In the genomic region with DNA sequence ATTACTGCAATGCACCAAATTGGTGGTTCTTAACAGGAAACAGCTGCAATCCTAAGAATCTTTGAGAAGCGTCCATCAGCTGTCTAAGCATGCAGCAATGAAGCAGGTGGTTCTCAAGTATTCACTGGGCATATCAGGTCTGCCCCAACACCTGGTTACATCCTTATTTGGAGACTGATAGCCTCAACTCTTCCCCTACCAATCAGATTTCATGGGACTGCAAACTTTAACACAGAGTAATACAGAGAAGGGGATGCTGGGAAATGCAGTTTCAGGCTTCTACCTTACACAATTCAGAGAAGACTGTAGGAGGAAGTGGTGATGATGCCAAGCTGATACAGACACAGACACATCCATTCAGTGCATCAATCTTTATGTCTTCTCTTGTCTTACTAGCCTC, we compare ENCODE assay signal across 9 cellular contexts.
DNase-seq lines count a peak whose midpoint lies in the region; ATAC-seq, FAIRE-seq and TF ChIP-seq lines count a peak whose summit lies in the region.
"Had no signal": no experiment of that assay in that cellular context is flagged by ENCODE, and none has a peak within 500 bp of the region (broad histone marks: within the 10 kb centered on the region; RNA-seq: fewer than 3 reads in every experiment).

No MANE protein-coding gene starts in this region.

- H3K4me3 Mint-ChIP-seq in activated CD4-positive, alpha-beta T cell treated with anti-CD3 and anti-CD28 coated beads for 36 hours = no peak overlapping the region
- H3K4me3 Mint-ChIP-seq in stimulated activated effector memory CD8-positive, alpha-beta T cell treated with anti-CD3 and anti-CD28 coated beads, Interleukin-12 subunit alpha, Interleukin-12 subunit beta, amount 100 ng/mL, for 72 hours = no peak overlapping the region
- H3K4me3 Mint-ChIP-seq in HFFc6 = no peak overlapping the region
- H3K4me3 Mint-ChIP-seq: T-helper 1 cell treated with Interleukin-12 subunit alpha and Interleukin-12 subunit beta and Interleukin-4 antibody, amounts not matched to agents 30 μg/mL and 1 μg/mL, for 36 hours had no signal

- FAIRE-seq in RCC 7860 (lab: Jason Lieb, UNC) = no peak

- peaks cover 6% of the 10 kb centered on the region for H3K27me3 Mint-ChIP-seq in activated CD4-positive, alpha-beta T cell treated with anti-CD3 and anti-CD28 coated beads for 36 hours
- H3K27me3 Mint-ChIP-seq in HFFc6 (ENCODE audit: insufficient read depth) = peaks cover 12% of the 10 kb centered on the region

- no peak for TF ChIP-seq CTCF in HFFc6 (IDR thresholded peaks at IDR 0.05)

- DNase-seq in activated CD4-positive, alpha-beta T cell treated with anti-CD3 and anti-CD28 coated beads for 36 hours = no peak
- no peak for DNase-seq in activated CD4-positive, alpha-beta T cell treated with anti-CD3 and anti-CD28 coated beads for 1 hour
- DNase-seq in NOMO-1 treated with DMSO at 0.1 percent for 48 hours (lab: John Stamatoyannopoulos, UW; ENCODE audit: unreplicated experiment) = peak; percentile 68
- DNase-seq in stimulated activated effector memory CD8-positive, alpha-beta T cell treated with anti-CD3 and anti-CD28 coated beads, Interleukin-12 subunit alpha, Interleukin-12 subunit beta, amount 100 ng/mL, for 72 hours (ENCODE audit: low spot score in 2 of 2) = no peak
- no peak for DNase-seq in HFFc6
- no peak for DNase-seq in RCC 7860 (ENCODE audit: low spot score)
- DNase-seq in HEK293T (ENCODE audit: extremely low spot score) = no peak

- ATAC-seq in activated CD4-positive, alpha-beta T cell treated with anti-CD3 and anti-CD28 coated beads for 36 hours = peak; percentile 78
- peak; percentile 52 for ATAC-seq in HG02798 (IDR thresholded peaks at IDR 0.05; ENCODE audit: poor library complexity, unreplicated experiment)
- ATAC-seq in stimulated activated effector memory CD8-positive, alpha-beta T cell treated with anti-CD3 and anti-CD28 coated beads, Interleukin-12 subunit alpha, Interleukin-12 subunit beta, amount 100 ng/mL, for 72 hours = peak; percentile 76

- H3K36me3 Mint-ChIP-seq in activated CD4-positive, alpha-beta T cell treated with anti-CD3 and anti-CD28 coated beads for 36 hours (ENCODE audit: low read depth) = peaks cover 4% of the 10 kb centered on the region
- H3K36me3 Mint-ChIP-seq in stimulated activated effector memory CD8-positive, alpha-beta T cell treated with anti-CD3 and anti-CD28 coated beads, Interleukin-12 subunit alpha, Interleukin-12 subunit beta, amount 100 ng/mL, for 72 hours = no peaks in the 10 kb centered on the region
- peaks cover 6% of the 10 kb centered on the region for H3K36me3 Mint-ChIP-seq in HFFc6 (ENCODE audit: low read depth)

- intact Hi-C loops in activated CD4-positive, alpha-beta T cell treated with anti-CD3 and anti-CD28 coated beads for 36 hours (cut with DNase I, micrococcal nuclease) = no loop called here

- POLR2A ChIA-PET in activated CD4-positive, alpha-beta T cell treated with anti-CD3 and anti-CD28 coated beads for 36 hours (lab: Charles Lee) = no interaction called here
- POLR2A ChIA-PET in HEK293T (lab: Yijun Ruan, JAX) = no interaction called here

- peaks cover 4% of the 10 kb centered on the region for H3K9me3 Mint-ChIP-seq in activated CD4-positive, alpha-beta T cell treated with anti-CD3 and anti-CD28 coated beads for 36 hours (ENCODE audit: low read depth)
- H3K9me3 Mint-ChIP-seq in stimulated activated effector memory CD8-positive, alpha-beta T cell treated with anti-CD3 and anti-CD28 coated beads, Interleukin-12 subunit alpha, Interleukin-12 subunit beta, amount 100 ng/mL, for 72 hours = peaks cover 5% of the 10 kb centered on the region
- peaks cover 5% of the 10 kb centered on the region; the same call in 1 of the 2 replicates for H3K9me3 Mint-ChIP-seq in HFFc6

- CTCF ChIA-PET in activated CD4-positive, alpha-beta T cell treated with anti-CD3 and anti-CD28 coated beads for 36 hours (lab: Charles Lee) = interaction anchor here (0.8 kb wide), 1 partner anchor 56 kb away, joined by 4 read pairs; no protein-coding TSS in a partner anchor
- CTCF ChIA-PET in HEK293T (lab: Yijun Ruan, JAX) = no interaction called here

- peaks cover 10% of the 10 kb centered on the region for H3K4me1 Mint-ChIP-seq in activated CD4-positive, alpha-beta T cell treated with anti-CD3 and anti-CD28 coated beads for 36 hours
- H3K4me1 Mint-ChIP-seq in stimulated activated effector memory CD8-positive, alpha-beta T cell treated with anti-CD3 and anti-CD28 coated beads, Interleukin-12 subunit alpha, Interleukin-12 subunit beta, amount 100 ng/mL, for 72 hours = peaks cover 19% of the 10 kb centered on the region
- no peaks in the 10 kb centered on the region for H3K4me1 Mint-ChIP-seq in HFFc6 (ENCODE audit: low read depth)

- no peak overlapping the region for H3K27ac Mint-ChIP-seq in activated CD4-positive, alpha-beta T cell treated with anti-CD3 and anti-CD28 coated beads for 36 hours
- H3K27ac Mint-ChIP-seq in stimulated activated effector memory CD8-positive, alpha-beta T cell treated with anti-CD3 and anti-CD28 coated beads, Interleukin-12 subunit alpha, Interleukin-12 subunit beta, amount 100 ng/mL, for 72 hours = no peak overlapping the region
- no peak overlapping the region for H3K27ac Mint-ChIP-seq in HFFc6
- H3K27ac Mint-ChIP-seq: T-helper 1 cell treated with Interleukin-12 subunit alpha and Interleukin-12 subunit beta and Interleukin-4 antibody, amounts not matched to agents 30 μg/mL and 1 μg/mL, for 36 hours had no signal

TF ChIP-seq in HEK293T, 16 proteins besides CTCF, POLR2A, EP300 and RAD21:
- TF ChIP-seq TARDBP (IDR thresholded peaks at IDR 0.05) (no peak), ARNT (IDR thresholded peaks at IDR 0.05) (no peak), LEF1 (IDR thresholded peaks at IDR 0.05; ENCODE audit: borderline replicate concordance) (no peak), FOXK2 (IDR thresholded peaks at IDR 0.05) (no peak), FOXM1 (IDR thresholded peaks at IDR 0.05; ENCODE audit: borderline replicate concordance) (no peak), NFRKB (IDR thresholded peaks at IDR 0.05) (no peak), ELF4 (IDR thresholded peaks at IDR 0.05) (no peak), BHLHE40 (IDR thresholded peaks at IDR 0.05; ENCODE audit: borderline replicate concordance) (no peak), SUZ12 (IDR thresholded peaks at IDR 0.05) (no peak), ZNF384 (IDR thresholded peaks at IDR 0.05) (no peak), L3MBTL2 (conservative IDR thresholded peaks at IDR 0.05) (no peak)
